In genomic region chr5:35754481-35754880, GRCh38 we compare ENCODE assay signal across 17 cellular contexts.
"Had no signal": no experiment of that assay in that cellular context is flagged by ENCODE, and none has a peak within 500 bp of the region (broad histone marks: within the 10 kb centered on the region; RNA-seq: fewer than 3 reads in every experiment).

No MANE protein-coding gene starts in this region.

- H3K27me3 ChIP-seq: esophagus muscularis mucosa, gastrocnemius medialis, heart right ventricle, pancreas had no signal

- H3K4me3 ChIP-seq: esophagus muscularis mucosa, gastrocnemius medialis, heart right ventricle, pancreas, smooth muscle cell had no signal

- ATAC-seq: gastrocnemius medialis, heart right ventricle, left lobe of liver, natural killer cell, pancreas, right cardiac atrium had no signal

- H3K9me3 ChIP-seq: gastrocnemius medialis, pancreas had no signal

- FAIRE-seq: endometrium, islet of Langerhans, pancreas had no signal

- H3K27ac ChIP-seq: esophagus muscularis mucosa, gastrocnemius medialis, heart right ventricle, pancreas had no signal

- H3K36me3 ChIP-seq: esophagus muscularis mucosa, gastrocnemius medialis, heart right ventricle, pancreas had no signal

- DNase-seq: effector memory CD4-positive, alpha-beta T cell; gastrocnemius medialis; heart right ventricle; hypothalamus; mammary epithelial cell; natural killer cell; nucleus accumbens; pancreas; right cardiac atrium; stimulated activated CD4-positive, alpha-beta T cell treated with anti-CD3 and anti-CD28 coated beads, Interleukin-2, amount 100 ng/mL, for 48 hours; stimulated activated naive CD4-positive, alpha-beta T cell treated with Interleukin-2 at 50 U/mL for 16 hours; trophoblast cell had no signal

- H3K4me1 ChIP-seq: esophagus muscularis mucosa, gastrocnemius medialis, heart right ventricle, pancreas had no signal

- H3K4me2 ChIP-seq: smooth muscle cell had no signal
